2 cellular contexts compared by ENCODE assay signal in genomic region chr15:68106656-68107055, GRCh38.
TF ChIP-seq lines count a peak whose summit lies in the region.

No MANE protein-coding gene starts in this region.

TF ChIP-seq in GM23338, 12 proteins besides CTCF, POLR2A, EP300 and RAD21 (continued from another document):
- TF ChIP-seq REST (IDR thresholded peaks at IDR 0.05; ENCODE audit: unreplicated experiment) (no peak), ETS1 (IDR thresholded peaks at IDR 0.05) (no peak), ZNF462 (CRISPR knock-in tag; IDR thresholded peaks at IDR 0.05) (no peak), STAT1 (IDR thresholded peaks at IDR 0.05; ENCODE audit: unreplicated experiment) (no peak), EZH2 (IDR thresholded peaks at IDR 0.05; ENCODE audit: low read depth, unreplicated experiment) (no peak), NANOG (IDR thresholded peaks at IDR 0.05; ENCODE audit: borderline replicate concordance) (no peak), CREB1 (CRISPR knock-in tag; IDR thresholded peaks at IDR 0.05; ENCODE audit: low read depth) (no peak), JUNB (IDR thresholded peaks at IDR 0.05; ENCODE audit: unreplicated experiment) (no peak)

TF ChIP-seq in WTC11, 78 proteins besides CTCF, POLR2A, EP300 and RAD21 (continued from another document):
- TF ChIP-seq AFF4 (CRISPR knock-in tag; IDR thresholded peaks at IDR 0.05; ENCODE audit: borderline replicate concordance) (no peak), ZNF423 (CRISPR knock-in tag; IDR thresholded peaks at IDR 0.05) (no peak), ESRRA (CRISPR knock-in tag; IDR thresholded peaks at IDR 0.05; ENCODE audit: borderline replicate concordance) (no peak)
